In the genomic region with DNA sequence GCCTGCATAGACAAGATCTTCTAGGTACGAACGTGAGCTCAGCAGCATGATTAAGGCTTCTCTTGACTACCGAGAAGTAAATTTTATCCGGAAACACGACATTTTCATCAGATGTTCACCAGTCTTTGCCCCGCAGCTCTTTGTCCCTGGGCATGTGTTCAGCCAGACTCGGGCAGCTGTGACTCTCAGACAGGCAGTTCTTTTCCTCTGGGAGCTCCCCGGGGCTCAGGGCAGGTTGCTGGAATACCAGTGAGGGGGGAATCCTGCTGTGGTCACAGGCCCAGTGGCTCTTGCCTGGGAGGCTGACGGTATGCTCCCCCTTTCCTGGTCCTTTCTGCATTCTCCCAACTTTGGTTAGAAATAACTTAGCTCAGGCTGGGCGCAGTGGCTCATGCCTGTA, we compare ENCODE assay signal across 2 cellular contexts.
TF ChIP-seq lines count a peak whose summit lies in the region.

No MANE protein-coding gene starts in this region.

TF ChIP-seq in GM23338, 12 proteins besides CTCF, POLR2A, EP300 and RAD21 (continued from another document):
- TF ChIP-seq, protein P1, sequence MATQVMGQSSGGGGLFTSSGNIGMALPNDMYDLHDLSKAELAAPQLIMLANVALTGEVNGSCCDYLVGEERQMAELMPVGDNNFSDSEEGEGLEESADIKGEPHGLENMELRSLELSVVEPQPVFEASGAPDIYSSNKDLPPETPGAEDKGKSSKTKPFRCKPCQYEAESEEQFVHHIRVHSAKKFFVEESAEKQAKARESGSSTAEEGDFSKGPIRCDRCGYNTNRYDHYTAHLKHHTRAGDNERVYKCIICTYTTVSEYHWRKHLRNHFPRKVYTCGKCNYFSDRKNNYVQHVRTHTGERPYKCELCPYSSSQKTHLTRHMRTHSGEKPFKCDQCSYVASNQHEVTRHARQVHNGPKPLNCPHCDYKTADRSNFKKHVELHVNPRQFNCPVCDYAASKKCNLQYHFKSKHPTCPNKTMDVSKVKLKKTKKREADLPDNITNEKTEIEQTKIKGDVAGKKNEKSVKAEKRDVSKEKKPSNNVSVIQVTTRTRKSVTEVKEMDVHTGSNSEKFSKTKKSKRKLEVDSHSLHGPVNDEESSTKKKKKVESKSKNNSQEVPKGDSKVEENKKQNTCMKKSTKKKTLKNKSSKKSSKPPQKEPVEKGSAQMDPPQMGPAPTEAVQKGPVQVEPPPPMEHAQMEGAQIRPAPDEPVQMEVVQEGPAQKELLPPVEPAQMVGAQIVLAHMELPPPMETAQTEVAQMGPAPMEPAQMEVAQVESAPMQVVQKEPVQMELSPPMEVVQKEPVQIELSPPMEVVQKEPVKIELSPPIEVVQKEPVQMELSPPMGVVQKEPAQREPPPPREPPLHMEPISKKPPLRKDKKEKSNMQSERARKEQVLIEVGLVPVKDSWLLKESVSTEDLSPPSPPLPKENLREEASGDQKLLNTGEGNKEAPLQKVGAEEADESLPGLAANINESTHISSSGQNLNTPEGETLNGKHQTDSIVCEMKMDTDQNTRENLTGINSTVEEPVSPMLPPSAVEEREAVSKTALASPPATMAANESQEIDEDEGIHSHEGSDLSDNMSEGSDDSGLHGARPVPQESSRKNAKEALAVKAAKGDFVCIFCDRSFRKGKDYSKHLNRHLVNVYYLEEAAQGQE (IDR thresholded peaks at IDR 0.05; ENCODE audit: unreplicated experiment): no peak
- no peak for TF ChIP-seq CREB1 (CRISPR knock-in tag; IDR thresholded peaks at IDR 0.05; ENCODE audit: low read depth)
- TF ChIP-seq NANOG (IDR thresholded peaks at IDR 0.05; ENCODE audit: borderline replicate concordance): no peak
- no peak for TF ChIP-seq ZNF114 (CRISPR knock-in tag; IDR thresholded peaks at IDR 0.05)
- TF ChIP-seq POLR2AphosphoS5 (IDR thresholded peaks at IDR 0.05; ENCODE audit: low read depth): no peak
- no peak for TF ChIP-seq JUNB (IDR thresholded peaks at IDR 0.05; ENCODE audit: unreplicated experiment)
- TF ChIP-seq EZH2phosphoT487 (IDR thresholded peaks at IDR 0.05; ENCODE audit: unreplicated experiment): no peak
- TF ChIP-seq STAT1 (IDR thresholded peaks at IDR 0.05; ENCODE audit: unreplicated experiment): no peak
- TF ChIP-seq EZH2 (IDR thresholded peaks at IDR 0.05; ENCODE audit: low read depth, unreplicated experiment): no peak
- TF ChIP-seq, protein P2, sequence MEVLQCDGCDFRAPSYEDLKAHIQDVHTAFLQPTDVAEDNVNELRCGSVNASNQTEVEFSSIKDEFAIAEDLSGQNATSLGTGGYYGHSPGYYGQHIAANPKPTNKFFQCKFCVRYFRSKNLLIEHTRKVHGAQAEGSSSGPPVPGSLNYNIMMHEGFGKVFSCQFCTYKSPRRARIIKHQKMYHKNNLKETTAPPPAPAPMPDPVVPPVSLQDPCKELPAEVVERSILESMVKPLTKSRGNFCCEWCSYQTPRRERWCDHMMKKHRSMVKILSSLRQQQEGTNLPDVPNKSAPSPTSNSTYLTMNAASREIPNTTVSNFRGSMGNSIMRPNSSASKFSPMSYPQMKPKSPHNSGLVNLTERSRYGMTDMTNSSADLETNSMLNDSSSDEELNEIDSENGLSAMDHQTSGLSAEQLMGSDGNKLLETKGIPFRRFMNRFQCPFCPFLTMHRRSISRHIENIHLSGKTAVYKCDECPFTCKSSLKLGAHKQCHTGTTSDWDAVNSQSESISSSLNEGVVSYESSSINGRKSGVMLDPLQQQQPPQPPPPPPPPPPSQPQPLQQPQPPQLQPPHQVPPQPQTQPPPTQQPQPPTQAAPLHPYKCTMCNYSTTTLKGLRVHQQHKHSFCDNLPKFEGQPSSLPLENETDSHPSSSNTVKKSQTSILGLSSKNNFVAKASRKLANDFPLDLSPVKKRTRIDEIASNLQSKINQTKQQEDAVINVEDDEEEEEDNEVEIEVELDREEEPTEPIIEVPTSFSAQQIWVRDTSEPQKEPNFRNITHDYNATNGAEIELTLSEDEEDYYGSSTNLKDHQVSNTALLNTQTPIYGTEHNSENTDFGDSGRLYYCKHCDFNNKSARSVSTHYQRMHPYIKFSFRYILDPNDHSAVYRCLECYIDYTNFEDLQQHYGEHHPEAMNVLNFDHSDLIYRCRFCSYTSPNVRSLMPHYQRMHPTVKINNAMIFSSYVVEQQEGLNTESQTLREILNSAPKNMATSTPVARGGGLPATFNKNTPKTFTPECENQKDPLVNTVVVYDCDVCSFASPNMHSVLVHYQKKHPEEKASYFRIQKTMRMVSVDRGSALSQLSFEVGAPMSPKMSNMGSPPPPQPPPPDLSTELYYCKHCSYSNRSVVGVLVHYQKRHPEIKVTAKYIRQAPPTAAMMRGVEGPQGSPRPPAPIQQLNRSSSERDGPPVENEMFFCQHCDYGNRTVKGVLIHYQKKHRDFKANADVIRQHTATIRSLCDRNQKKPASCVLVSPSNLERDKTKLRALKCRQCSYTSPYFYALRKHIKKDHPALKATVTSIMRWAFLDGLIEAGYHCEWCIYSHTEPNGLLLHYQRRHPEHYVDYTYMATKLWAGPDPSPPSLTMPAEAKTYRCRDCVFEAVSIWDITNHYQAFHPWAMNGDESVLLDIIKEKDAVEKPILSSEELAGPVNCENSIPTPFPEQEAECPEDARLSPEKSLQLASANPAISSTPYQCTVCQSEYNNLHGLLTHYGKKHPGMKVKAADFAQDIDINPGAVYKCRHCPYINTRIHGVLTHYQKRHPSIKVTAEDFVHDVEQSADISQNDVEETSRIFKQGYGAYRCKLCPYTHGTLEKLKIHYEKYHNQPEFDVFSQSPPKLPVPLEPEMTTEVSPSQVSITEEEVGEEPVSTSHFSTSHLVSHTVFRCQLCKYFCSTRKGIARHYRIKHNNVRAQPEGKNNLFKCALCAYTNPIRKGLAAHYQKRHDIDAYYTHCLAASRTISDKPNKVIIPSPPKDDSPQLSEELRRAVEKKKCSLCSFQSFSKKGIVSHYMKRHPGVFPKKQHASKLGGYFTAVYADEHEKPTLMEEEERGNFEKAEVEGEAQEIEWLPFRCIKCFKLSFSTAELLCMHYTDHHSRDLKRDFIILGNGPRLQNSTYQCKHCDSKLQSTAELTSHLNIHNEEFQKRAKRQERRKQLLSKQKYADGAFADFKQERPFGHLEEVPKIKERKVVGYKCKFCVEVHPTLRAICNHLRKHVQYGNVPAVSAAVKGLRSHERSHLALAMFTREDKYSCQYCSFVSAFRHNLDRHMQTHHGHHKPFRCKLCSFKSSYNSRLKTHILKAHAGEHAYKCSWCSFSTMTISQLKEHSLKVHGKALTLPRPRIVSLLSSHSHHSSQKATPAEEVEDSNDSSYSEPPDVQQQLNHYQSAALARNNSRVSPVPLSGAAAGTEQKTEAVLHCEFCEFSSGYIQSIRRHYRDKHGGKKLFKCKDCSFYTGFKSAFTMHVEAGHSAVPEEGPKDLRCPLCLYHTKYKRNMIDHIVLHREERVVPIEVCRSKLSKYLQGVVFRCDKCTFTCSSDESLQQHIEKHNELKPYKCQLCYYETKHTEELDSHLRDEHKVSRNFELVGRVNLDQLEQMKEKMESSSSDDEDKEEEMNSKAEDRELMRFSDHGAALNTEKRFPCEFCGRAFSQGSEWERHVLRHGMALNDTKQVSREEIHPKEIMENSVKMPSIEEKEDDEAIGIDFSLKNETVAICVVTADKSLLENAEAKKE (CRISPR knock-in tag; IDR thresholded peaks at IDR 0.05): no peak

TF ChIP-seq in WTC11, 78 proteins besides CTCF, POLR2A, EP300 and RAD21 (continued from another document):
- no peak for TF ChIP-seq ZBTB43 (CRISPR knock-in tag; IDR thresholded peaks at IDR 0.05)
- no peak for TF ChIP-seq FOXK1 (CRISPR knock-in tag; IDR thresholded peaks at IDR 0.05)
- TF ChIP-seq, protein P3, sequence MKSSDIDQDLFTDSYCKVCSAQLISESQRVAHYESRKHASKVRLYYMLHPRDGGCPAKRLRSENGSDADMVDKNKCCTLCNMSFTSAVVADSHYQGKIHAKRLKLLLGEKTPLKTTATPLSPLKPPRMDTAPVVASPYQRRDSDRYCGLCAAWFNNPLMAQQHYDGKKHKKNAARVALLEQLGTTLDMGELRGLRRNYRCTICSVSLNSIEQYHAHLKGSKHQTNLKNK (CRISPR knock-in tag; IDR thresholded peaks at IDR 0.05): no peak
- TF ChIP-seq NR3C1 (CRISPR knock-in tag; conservative IDR thresholded peaks at IDR 0.05; ENCODE audit: low read depth): no peak
- no peak for TF ChIP-seq STAT6 (CRISPR knock-in tag; conservative IDR thresholded peaks at IDR 0.05; ENCODE audit: low read depth)
- TF ChIP-seq NFE2L1 (CRISPR knock-in tag; IDR thresholded peaks at IDR 0.05): no peak
- TF ChIP-seq ZNF232 (CRISPR knock-in tag; IDR thresholded peaks at IDR 0.05): no peak
- no peak for TF ChIP-seq RELA (CRISPR knock-in tag; IDR thresholded peaks at IDR 0.05; ENCODE audit: borderline replicate concordance)
- no peak for TF ChIP-seq ZNF317 (CRISPR knock-in tag; IDR thresholded peaks at IDR 0.05; ENCODE audit: borderline replicate concordance, low read depth)
- TF ChIP-seq, protein P4, sequence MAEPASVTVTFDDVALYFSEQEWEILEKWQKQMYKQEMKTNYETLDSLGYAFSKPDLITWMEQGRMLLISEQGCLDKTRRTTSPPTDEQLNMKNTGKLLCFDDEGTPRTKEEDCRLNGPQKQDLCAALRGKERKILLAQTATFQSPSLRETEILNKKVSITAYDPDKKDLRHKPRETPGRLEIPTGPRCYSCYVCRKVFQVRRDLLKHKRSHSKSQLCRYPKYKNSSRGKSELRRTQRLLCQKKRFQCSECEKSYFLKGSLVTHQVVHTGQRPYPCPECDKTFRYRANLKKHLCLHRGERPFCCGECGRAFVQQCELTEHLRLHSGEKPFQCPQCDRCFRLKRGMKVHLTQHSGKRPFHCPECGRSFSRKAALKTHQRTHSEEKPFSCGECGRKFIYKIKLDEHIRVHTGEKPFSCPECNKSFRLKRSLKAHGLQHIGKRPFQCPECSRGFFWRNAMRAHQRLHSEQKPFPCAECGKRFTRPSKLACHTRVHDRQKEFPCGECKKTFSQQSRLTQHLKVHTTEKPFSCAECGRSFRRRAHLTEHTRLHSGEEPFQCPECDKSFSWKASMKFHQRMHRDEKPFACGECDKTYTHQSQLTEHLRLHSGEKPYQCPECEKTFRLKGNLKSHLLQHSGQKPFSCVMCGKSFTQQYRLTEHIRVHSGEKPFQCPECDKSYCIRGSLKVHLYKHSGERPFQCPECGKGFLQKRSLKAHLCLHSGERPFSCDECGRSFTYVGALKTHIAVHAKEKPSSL (CRISPR knock-in tag; conservative IDR thresholded peaks at IDR 0.05): no peak
- TF ChIP-seq ZNF121 (CRISPR knock-in tag; IDR thresholded peaks at IDR 0.05): no peak
- no peak for TF ChIP-seq IRF2 (CRISPR knock-in tag; IDR thresholded peaks at IDR 0.05; ENCODE audit: borderline replicate concordance, low read depth)
- TF ChIP-seq ZNF138 (CRISPR knock-in tag; conservative IDR thresholded peaks at IDR 0.05): no peak
